Comparison of ENCODE assay signal across 10 cellular contexts in genomic region chr21:34129971-34130597, GRCh38. TPM values are rescaled to one million over a fixed set of nuclear protein-coding genes. Genes with fewer than 3 reads are reported as not detected.
DNase-seq lines count a peak whose midpoint lies in the region; ATAC-seq and TF ChIP-seq lines count a peak whose summit lies in the region.
"Had no signal": no experiment of that assay in that cellular context is flagged by ENCODE, and none has a peak within 500 bp of the region (broad histone marks: within the 10 kb centered on the region; RNA-seq: fewer than 3 reads in every experiment).

No MANE protein-coding gene starts in this region.

- H3K27me3 ChIP-seq in ACC112 (ENCODE audit: insufficient read depth, low read length) (no peaks in the 10 kb centered on the region), colonic mucosa (no peaks in the 10 kb centered on the region)
- no peaks in the 10 kb centered on the region for H3K27me3 ChIP-seq in naive thymus-derived CD4-positive, alpha-beta T cell (ENCODE audit: control insufficient read depth in 2 of 2, insufficient read depth in 2 of 2, low read length in 2 of 2)
- H3K27me3 ChIP-seq: pancreas had no signal

- H3K27me3 Mint-ChIP-seq in naive thymus-derived CD4-positive, alpha-beta T cell: no peaks in the 10 kb centered on the region

- peak overlapping the region; percentile 48 to 82 (median 76) for H3K4me3 Mint-ChIP-seq in naive thymus-derived CD4-positive, alpha-beta T cell

- ATAC-seq in naive thymus-derived CD4-positive, alpha-beta T cell: no peak
- no peak for ATAC-seq in GM19395 (IDR thresholded peaks at IDR 0.05; ENCODE audit: unreplicated experiment)

- H3K27ac ChIP-seq in ACC112 (ENCODE audit: low read depth, low read length) (0 out of 2 replicates have a peak overlapping the region, but pooled peaks have one; percentile 34), colonic mucosa (peak overlapping the region; percentile 38)
- peak overlapping the region; percentile 64 for H3K27ac ChIP-seq in naive thymus-derived CD4-positive, alpha-beta T cell (ENCODE audit: low read depth, low read length)
- H3K27ac ChIP-seq: pancreas had no signal

- no peaks in the 10 kb centered on the region for H3K9me3 ChIP-seq in colonic mucosa
- no peaks in the 10 kb centered on the region for H3K9me3 ChIP-seq in naive thymus-derived CD4-positive, alpha-beta T cell (ENCODE audit: control insufficient read depth in 2 of 3, low read length in 3 of 3)
- H3K9me3 ChIP-seq: pancreas had no signal

- H3K36me3 Mint-ChIP-seq in naive thymus-derived CD4-positive, alpha-beta T cell: peaks cover 10 to 69% (median 29%) of the 10 kb centered on the region in 5 donors

- H3K4me3 ChIP-seq in ACC112 (ENCODE audit: low read depth, low read length) (peak overlapping the region; percentile 51; the same call in 1 of the 2 replicates), colonic mucosa (no peak overlapping the region)
- no peak overlapping the region for H3K4me3 ChIP-seq in naive thymus-derived CD4-positive, alpha-beta T cell (ENCODE audit: low read length)
- H3K4me3 ChIP-seq: pancreas had no signal

- no peak overlapping the region for H3K9ac ChIP-seq in colonic mucosa (ENCODE audit: low read depth in 2 of 2, low read length in 2 of 2)

- H3K9me3 Mint-ChIP-seq in naive thymus-derived CD4-positive, alpha-beta T cell: peaks cover 0 to 13% (median 0%) of the 10 kb centered on the region in 11 donors

- POLR2A ChIA-PET in naive thymus-derived CD4-positive, alpha-beta T cell (lab: Charles Lee): interaction anchor here (1.2 to 2.1 kb wide), 2 partner anchors 54 to 180 kb away, joined by 5 to 7 read pairs; no protein-coding TSS in a partner anchor

- H3K36me3 ChIP-seq in ACC112 (ENCODE audit: insufficient read depth, low read length) (0 out of 2 replicates have a peak, but pooled peaks cover 8% of the 10 kb centered on the region), colonic mucosa (peaks cover 4% of the 10 kb centered on the region)
- H3K36me3 ChIP-seq in naive thymus-derived CD4-positive, alpha-beta T cell (ENCODE audit: control insufficient read depth in 2 of 3, insufficient read depth in 3 of 3, low read length in 3 of 3): peaks cover 0 to 10% (median 0%) of the 10 kb centered on the region in 3 experiments

- intact Hi-C loops in colonic mucosa (cut with DNase I): no loop called here
- intact Hi-C loops in naive thymus-derived CD4-positive, alpha-beta T cell (cut with micrococcal nuclease): loop anchor here (1.0 to 5.0 kb wide), 11 partner anchors 24 to 218 kb away; no protein-coding TSS in a partner anchor

- H2AFZ ChIP-seq in ACC112 (ENCODE audit: low read length, unreplicated experiment): no peak overlapping the region

- DNase-seq in NCI-H2227 treated with DMSO at 0.1 percent for 48 hours (lab: John Stamatoyannopoulos, UW) (peak; percentile 87), colonic mucosa (no peak), GM20000 (ENCODE audit: low spot score) (no peak), NAMALWA (ENCODE audit: low spot score) (no peak), NCI-H226 (no peak)
- peak in 1 of 9 donors; percentile 37 for DNase-seq in naive thymus-derived CD4-positive, alpha-beta T cell
- DNase-seq: activated CD8-positive, alpha-beta memory T cell treated with anti-CD3 and anti-CD28 coated beads, Interleukin-2, amount 50 U/mL, for 4 hours had no signal

- peaks cover 63 to 99% (median 90%) of the 10 kb centered on the region in 7 donors for H3K4me1 Mint-ChIP-seq in naive thymus-derived CD4-positive, alpha-beta T cell

- H3K79me2 ChIP-seq in ACC112 (ENCODE audit: control insufficient read depth, insufficient read depth, low read length, unreplicated experiment): peaks cover 35% of the 10 kb centered on the region

- CTCF ChIA-PET in naive thymus-derived CD4-positive, alpha-beta T cell (lab: Charles Lee): interaction anchor here (0.5 to 4.1 kb wide), 6 partner anchors 40 to 218 kb away, joined by 3 to 33 read pairs (median 4); no protein-coding TSS in a partner anchor

- no peak for TF ChIP-seq CTCF in colonic mucosa (IDR thresholded peaks at IDR 0.05)
- no peak for TF ChIP-seq CTCF in GM20000 (IDR thresholded peaks at IDR 0.05; ENCODE audit: extremely low read depth, missing control alignments)

- H3K4me1 ChIP-seq in ACC112 (ENCODE audit: control insufficient read depth, insufficient read depth, low read length, unreplicated experiment) (peaks cover 21% of the 10 kb centered on the region), colonic mucosa (peaks cover 5% of the 10 kb centered on the region)
- peaks cover 4 to 67% of the 10 kb centered on the region in 2 donors for H3K4me1 ChIP-seq in naive thymus-derived CD4-positive, alpha-beta T cell (ENCODE audit: control insufficient read depth in 2 of 2, insufficient read depth in 2 of 2, low read length in 2 of 2)

- H3K27ac Mint-ChIP-seq in naive thymus-derived CD4-positive, alpha-beta T cell: peak overlapping the region; percentile 72 to 97 (median 90)

RNA-seq across cellular contexts. Expression of gene MRPS6, which starts 56.7 kb away (rescaled TPM):
- 10 to 100 TPM; 66.6 to 76.9 TPM for total RNA-seq in colonic mucosa
- 10 to 100 TPM; 25.5 to 92.7 (median 87.9) TPM for total RNA-seq in naive thymus-derived CD4-positive, alpha-beta T cell
- 100 to 1,000 TPM; 183 to 193 TPM for polyA plus RNA-seq in naive thymus-derived CD4-positive, alpha-beta T cell

RNA-seq across cellular contexts. Expression of gene SLC5A3, which starts 56.7 kb away (rescaled TPM):
- total RNA-seq in colonic mucosa: 10 to 100 TPM; 20.1 to 28.6 TPM
- 10 to 100 TPM in 3 of 5 experiments, 1 to 10 TPM in 2; 8.8 to 45.5 (median 34.0) TPM for total RNA-seq in naive thymus-derived CD4-positive, alpha-beta T cell
- 1 to 10 TPM; 1.8 to 2.1 TPM for polyA plus RNA-seq in naive thymus-derived CD4-positive, alpha-beta T cell
